1 cellular context compared by ENCODE assay signal in genomic region chr14:64755661-64756265, GRCh38.
TF ChIP-seq lines count a peak whose summit lies in the region.

No MANE protein-coding gene starts in this region.

TF ChIP-seq in GM12878, 131 proteins besides CTCF, POLR2A, EP300 and RAD21 (continued from another document):
- TF ChIP-seq ZBTB33 (IDR thresholded peaks at IDR 0.05) (no peak), CBX3 (IDR thresholded peaks at IDR 0.05; ENCODE audit: borderline replicate concordance, low read depth) (no peak), MEF2B (IDR thresholded peaks at IDR 0.05; ENCODE audit: partially characterized antibody, poor library complexity, severe bottlenecking) (no peak)
TF ChIP-seq in GM12878: peak in this region for 0.
